In the genomic region with DNA sequence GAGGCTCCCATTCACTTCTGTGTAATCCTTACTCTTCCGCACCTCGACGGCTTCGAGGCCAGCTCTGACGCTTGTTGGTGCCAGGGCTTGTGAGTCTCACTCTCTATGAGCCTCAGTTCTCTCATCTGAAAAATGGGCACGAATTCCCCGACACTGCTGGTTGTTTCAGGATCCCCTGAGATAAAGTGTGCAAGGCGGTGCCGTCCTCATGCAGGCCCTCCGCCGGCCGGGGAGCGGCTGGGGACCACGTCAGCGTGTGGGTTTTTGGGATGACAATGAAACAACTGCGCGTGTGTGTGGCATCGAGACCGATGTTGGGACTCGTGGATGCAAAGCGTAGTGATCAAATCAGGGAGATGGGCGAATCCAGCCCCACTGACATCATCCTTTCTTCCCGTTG, we compare ENCODE assay signal across 21 cellular contexts.
A peak's percentile ranks its signal among the peaks of the same experiment; 100 is the strongest.
DNase-seq lines count a peak whose midpoint lies in the region; ATAC-seq, FAIRE-seq and TF ChIP-seq lines count a peak whose summit lies in the region.
"Had no signal": no experiment of that assay in that cellular context is flagged by ENCODE, and none has a peak within 500 bp of the region (broad histone marks: within the 10 kb centered on the region; RNA-seq: fewer than 3 reads in every experiment).

No MANE protein-coding gene starts in this region.

- H3F3A ChIP-seq in smooth muscle cell (ENCODE audit: low read depth): peaks cover 2% of the 10 kb centered on the region

- dilution Hi-C loops in keratinocyte (cut with MboI; ENCODE audit: extremely low pct_ligation_motif_present, low sequenced_read_pairs): no loop called here

- H3K4me3 Mint-ChIP-seq in activated T-cell treated with anti-CD3 and anti-CD28 coated beads, Interleukin-2, amount 50 U/mL, for 72 hours: peak overlapping the region; percentile 58 to 80
- peak overlapping the region in 2 of 3 donors; percentile 61 to 82 for H3K4me3 Mint-ChIP-seq in T-cell

- TF ChIP-seq CTCF in keratinocyte (optimal IDR thresholded peaks at IDR 0.05 in 1 of 3, IDR thresholded peaks at IDR 0.05 in 1 of 3, conservative IDR thresholded peaks at IDR 0.05 in 1 of 3; ENCODE audit: extremely low read depth in 1 of 3, insufficient read depth in 2 of 3, low read length in 3 of 3): no peak
- TF ChIP-seq CTCF in smooth muscle cell (IDR thresholded peaks at IDR 0.05; ENCODE audit: borderline replicate concordance, insufficient read depth, poor library complexity, severe bottlenecking): no peak
- TF ChIP-seq CTCF in brain microvascular endothelial cell (IDR thresholded peaks at IDR 0.05; ENCODE audit: low read depth, low read length, missing control alignments): no peak

- H2AFZ ChIP-seq in keratinocyte (ENCODE audit: control insufficient read depth, low read length) (no peak overlapping the region), smooth muscle cell (ENCODE audit: low read depth) (no peak overlapping the region)

- no peaks in the 10 kb centered on the region for H3K9me1 ChIP-seq in keratinocyte (ENCODE audit: control insufficient read depth, extremely low read depth, insufficient read depth, low read length)

- no peak overlapping the region for H3K27ac Mint-ChIP-seq in activated T-cell treated with anti-CD3 and anti-CD28 coated beads, Interleukin-2, amount 50 U/mL, for 72 hours
- H3K27ac Mint-ChIP-seq in T-cell: peak overlapping the region; percentile 40 to 68
- H3K27ac Mint-ChIP-seq: activated CD8-positive, alpha-beta T cell treated with anti-CD3 and anti-CD28 coated beads for 36 hours had no signal

- 90% methylated on average over 23 of the region's 23 CpGs for WGBS in smooth muscle cell (ENCODE audit: low lambda C conversion rate)

- no peaks in the 10 kb centered on the region for H3K36me3 ChIP-seq in keratinocyte (ENCODE audit: control insufficient read depth in 2 of 2, extremely low read depth in 1 of 2, insufficient read depth in 2 of 2, low read length in 2 of 2)
- H3K36me3 ChIP-seq in smooth muscle cell (ENCODE audit: low read depth): no peaks in the 10 kb centered on the region
- no peaks in the 10 kb centered on the region for H3K36me3 ChIP-seq in brain microvascular endothelial cell (replicated peaks)
- H3K36me3 ChIP-seq: left lung, SJCRH30, vagina had no signal

- CTCF ChIA-PET in T-cell (lab: Charles Lee): no interaction called here

- peaks cover 59% of the 10 kb centered on the region for H3K4me1 Mint-ChIP-seq in activated T-cell treated with anti-CD3 and anti-CD28 coated beads, Interleukin-2, amount 50 U/mL, for 72 hours (ENCODE audit: low read depth)
- H3K4me1 Mint-ChIP-seq in T-cell: peaks cover 58 to 63% (median 63%) of the 10 kb centered on the region in 3 donors

- peak overlapping the region; percentile 50 for H3K4me2 ChIP-seq in keratinocyte (ENCODE audit: control insufficient read depth, extremely low read depth, insufficient read depth, low read depth, low read length)
- H3K4me2 ChIP-seq in smooth muscle cell: peak overlapping the region; percentile 68

- no peaks in the 10 kb centered on the region for H3K79me2 ChIP-seq in keratinocyte (ENCODE audit: control insufficient read depth, insufficient read depth, low read length)
- H3K79me2 ChIP-seq in smooth muscle cell (ENCODE audit: low read depth): no peaks in the 10 kb centered on the region

- H3K9me3 ChIP-seq in keratinocyte (ENCODE audit: control insufficient read depth, low read depth, low read length) (no peaks in the 10 kb centered on the region), smooth muscle cell (replicated peaks; ENCODE audit: low read depth) (no peaks in the 10 kb centered on the region)
- H3K9me3 ChIP-seq: left lung, SJCRH30, vagina had no signal

- H3K27ac ChIP-seq in keratinocyte (ENCODE audit: control insufficient read depth, insufficient read depth, low read length) (no peak overlapping the region), smooth muscle cell (ENCODE audit: low read depth) (no peak overlapping the region), brain microvascular endothelial cell (no peak overlapping the region)
- H3K27ac ChIP-seq: left lung, SJCRH30, vagina had no signal

- H3K27me3 ChIP-seq in keratinocyte (ENCODE audit: control insufficient read depth, extremely low read depth, insufficient read depth, low read length) (no peaks in the 10 kb centered on the region), smooth muscle cell (ENCODE audit: low read depth) (no peaks in the 10 kb centered on the region), brain microvascular endothelial cell (replicated peaks) (no peaks in the 10 kb centered on the region)
- H3K27me3 ChIP-seq: SJCRH30, vagina had no signal

- in situ Hi-C loops in brain microvascular endothelial cell (cut with HindIII; ENCODE audit: low pct_ligation_motif_present, low sequenced_read_pairs): no loop called here

- no peak for FAIRE-seq in keratinocyte (lab: Jason Lieb, UNC)
- FAIRE-seq: GM19239 had no signal

- H4K20me1 ChIP-seq in keratinocyte (ENCODE audit: control insufficient read depth, extremely low read depth, insufficient read depth, low read length): no peaks in the 10 kb centered on the region
- no peaks in the 10 kb centered on the region for H4K20me1 ChIP-seq in smooth muscle cell (ENCODE audit: low read depth)

- no peaks in the 10 kb centered on the region for H3K9me3 Mint-ChIP-seq in activated T-cell treated with anti-CD3 and anti-CD28 coated beads, Interleukin-2, amount 50 U/mL, for 72 hours
- no peaks in the 10 kb centered on the region for H3K9me3 Mint-ChIP-seq in T-cell

- no peak for ATAC-seq in activated T-cell treated with anti-CD3 and anti-CD28 coated beads, Interleukin-2, amount 50 U/mL, for 72 hours (replicated peaks in 1 of 2)
- no peak for ATAC-seq in T-cell (replicated peaks in 1 of 4)
- ATAC-seq: activated CD8-positive, alpha-beta T cell treated with anti-CD3 and anti-CD28 coated beads for 36 hours; left lung had no signal

- H3K9ac ChIP-seq in keratinocyte (ENCODE audit: control insufficient read depth, extremely low read depth, insufficient read depth, low read length) (no peak overlapping the region), smooth muscle cell (ENCODE audit: low read depth) (no peak overlapping the region)

- peaks cover 54% of the 10 kb centered on the region for H3K4me1 ChIP-seq in keratinocyte (ENCODE audit: control insufficient read depth, extremely low read depth, insufficient read depth, low read length)
- no peaks in the 10 kb centered on the region for H3K4me1 ChIP-seq in smooth muscle cell (ENCODE audit: low read depth)
- H3K4me1 ChIP-seq: SJCRH30 had no signal

- no peak for DNase-seq in activated T-cell treated with anti-CD3 and anti-CD28 coated beads, Interleukin-2, amount 50 U/mL, for 72 hours
- DNase-seq in activated T-cell treated with anti-CD3 and anti-CD28 coated beads, Interleukin-2, amount 50 U/mL, for 1 hour: no peak
- DNase-seq in T-cell (no peak), keratinocyte (ENCODE audit: low read depth, low spot score) (no peak), smooth muscle cell (lab: John Stamatoyannopoulos, UW; ENCODE audit: unreplicated experiment) (no peak), NCI-H2171 (lab: John Stamatoyannopoulos, UW) (no peak), D341Med (ENCODE audit: low spot score) (no peak), brain microvascular endothelial cell (no peak)
- DNase-seq: ACHN; activated CD8-positive, alpha-beta T cell treated with anti-CD3 and anti-CD28 coated beads for 36 hours; H7; naive B cell; NCI-H1048; NCI-H2081; NCI-H526 treated with DMSO at 0.1 percent for 48 hours; OCI-M1; stimulated activated CD4-positive, alpha-beta T cell treated with anti-CD3 and anti-CD28 coated beads, Interleukin-15, amount 100 ng/mL, for 24 hours had no signal

- H3K27me3 Mint-ChIP-seq in activated T-cell treated with anti-CD3 and anti-CD28 coated beads, Interleukin-2, amount 50 U/mL, for 72 hours (ENCODE audit: low read depth): no peaks in the 10 kb centered on the region
- peaks cover 0 to 2% of the 10 kb centered on the region in 2 donors for H3K27me3 Mint-ChIP-seq in T-cell
- H3K27me3 Mint-ChIP-seq: activated CD8-positive, alpha-beta T cell treated with anti-CD3 and anti-CD28 coated beads for 36 hours had no signal

- H3K36me3 Mint-ChIP-seq in activated T-cell treated with anti-CD3 and anti-CD28 coated beads, Interleukin-2, amount 50 U/mL, for 72 hours (ENCODE audit: insufficient read depth in 2 of 2): peaks cover 4 to 7% of the 10 kb centered on the region in 2 donors
- peaks cover 3% of the 10 kb centered on the region for H3K36me3 Mint-ChIP-seq in T-cell

- POLR2A ChIA-PET in T-cell (lab: Charles Lee): no interaction called here

- no peak overlapping the region for H3K4me3 ChIP-seq in keratinocyte (ENCODE audit: control insufficient read depth in 2 of 3, extremely low read depth in 1 of 3, insufficient read depth in 2 of 3, low read depth in 1 of 3, low read length in 3 of 3)
- no peak overlapping the region for H3K4me3 ChIP-seq in smooth muscle cell
- no peak overlapping the region for H3K4me3 ChIP-seq in brain microvascular endothelial cell (ENCODE audit: low read depth, low read length)
- H3K4me3 ChIP-seq: left lung, SJCRH30, vagina had no signal
